27 cellular contexts compared by ENCODE assay signal in genomic region chr4:31059753-31060522, GRCh38.
A peak's percentile ranks its signal among the peaks of the same experiment; 100 is the strongest.
DNase-seq lines count a peak whose midpoint lies in the region; TF ChIP-seq lines count a peak whose summit lies in the region.
"Had no signal": no experiment of that assay in that cellular context is flagged by ENCODE, and none has a peak within 500 bp of the region (broad histone marks: within the 10 kb centered on the region; RNA-seq: fewer than 3 reads in every experiment).

No MANE protein-coding gene starts in this region.

- no peaks in the 10 kb centered on the region for H3K36me3 ChIP-seq in fibroblast of lung (ENCODE audit: control insufficient read depth, insufficient read depth, low read length)
- no peaks in the 10 kb centered on the region for H3K36me3 ChIP-seq in mesendoderm (ENCODE audit: control insufficient read depth, insufficient read depth, low read length)
- H3K36me3 ChIP-seq: BLaER1 treated with 17β-estradiol and CSF1 and Interleukin-3, amounts not matched to agents 10 nM and 100 nM; SJSA1; upper lobe of left lung; WERI-Rb-1 had no signal

- H3K9ac ChIP-seq in fibroblast of lung (ENCODE audit: insufficient read depth, low read length) (no peak overlapping the region), mesendoderm (ENCODE audit: low read length) (no peak overlapping the region)
- H3K9ac ChIP-seq: BLaER1 treated with 17β-estradiol and CSF1 and Interleukin-3, amounts not matched to agents 10 nM and 100 nM had no signal

- WGBS in mesendoderm (ENCODE audit: extremely low coverage, insufficient coverage, low lambda C conversion rate), result no CpG with 5 or more reads among the region's 2 CpGs

- no peaks in the 10 kb centered on the region for H4K20me1 ChIP-seq in fibroblast of lung (ENCODE audit: control insufficient read depth, extremely low read depth, insufficient read depth, low read length)
- H4K20me1 ChIP-seq: BLaER1 treated with 17β-estradiol and CSF1 and Interleukin-3, amounts not matched to agents 10 nM and 100 nM had no signal

- no peak overlapping the region for H3K18ac ChIP-seq in mesendoderm (ENCODE audit: low read length)

- H3K4ac ChIP-seq in mesendoderm (ENCODE audit: low read depth, low read length), result no peak overlapping the region

- H4K8ac ChIP-seq in mesendoderm (ENCODE audit: low read depth, low read length), result no peak overlapping the region

- CTCF ChIA-PET in activated CD4-positive, alpha-beta memory T cell treated with anti-CD3 and anti-CD28 coated beads, Interleukin-2, amount 10 ng/mL, durations not matched to agents 7 days and 5 days (lab: Charles Lee), result no interaction called here

- POLR2A ChIA-PET in activated CD4-positive, alpha-beta memory T cell treated with anti-CD3 and anti-CD28 coated beads, Interleukin-2, amount 10 ng/mL, durations not matched to agents 7 days and 5 days (lab: Charles Lee), result no interaction called here

- H3K36me3 Mint-ChIP-seq in activated CD4-positive, alpha-beta memory T cell treated with anti-CD3 and anti-CD28 coated beads, Interleukin-2, amount 10 ng/mL, durations not matched to agents 7 days and 5 days (ENCODE audit: low read depth), result no peaks in the 10 kb centered on the region
- H3K36me3 Mint-ChIP-seq: activated naive CD4-positive, alpha-beta T cell treated with anti-CD3 and anti-CD28 coated beads, Interleukin-2, amount 10 ng/mL, durations not matched to agents 7 days and 5 days; naive thymus-derived CD8-positive, alpha-beta T cell had no signal

- H3K79me1 ChIP-seq in mesendoderm (ENCODE audit: low read length), result no peaks in the 10 kb centered on the region

- TF ChIP-seq CTCF in fibroblast of lung (conservative IDR thresholded peaks at IDR 0.05 in 1 of 2, IDR thresholded peaks at IDR 0.05 in 1 of 2; ENCODE audit: low read depth in 1 of 2, low read length in 2 of 2), result no peak

- H3K4me1 ChIP-seq in fibroblast of lung (ENCODE audit: control insufficient read depth, extremely low read depth, insufficient read depth, low read length) (no peaks in the 10 kb centered on the region), mesendoderm (ENCODE audit: control insufficient read depth, low read depth, low read length) (no peaks in the 10 kb centered on the region)
- H3K4me1 ChIP-seq: A549; BLaER1 treated with 17β-estradiol and CSF1 and Interleukin-3, amounts not matched to agents 10 nM and 100 nM; SJSA1; upper lobe of left lung had no signal

- no peak overlapping the region for H3K4me3 Mint-ChIP-seq in activated CD4-positive, alpha-beta memory T cell treated with anti-CD3 and anti-CD28 coated beads, Interleukin-2, amount 10 ng/mL, durations not matched to agents 7 days and 5 days
- H3K4me3 Mint-ChIP-seq: activated CD4-positive, alpha-beta T cell treated with anti-CD3 and anti-CD28 coated beads, Interleukin-2, amount 10 ng/mL, durations not matched to agents 7 days and 5 days; activated naive CD4-positive, alpha-beta T cell treated with anti-CD3 and anti-CD28 coated beads, Interleukin-2, amount 10 ng/mL, durations not matched to agents 7 days and 5 days; activated T-helper 1 cell treated with anti-CD3 and anti-CD28 coated beads, Interleukin-12 subunit alpha, Interleukin-12 subunit beta, Interleukin-2, Interleukin-4 antibody, amounts not matched to agents 30 ng/mL and 10 ng/mL and 1 ng/mL, durations not matched to agents 14 hours and 24 hours and 36 hours; naive thymus-derived CD8-positive, alpha-beta T cell had no signal

- no peaks in the 10 kb centered on the region for H3K27me3 Mint-ChIP-seq in activated CD4-positive, alpha-beta memory T cell treated with anti-CD3 and anti-CD28 coated beads, Interleukin-2, amount 10 ng/mL, durations not matched to agents 7 days and 5 days
- H3K27me3 Mint-ChIP-seq: activated CD4-positive, alpha-beta T cell treated with anti-CD3 and anti-CD28 coated beads, Interleukin-2, amount 10 ng/mL, durations not matched to agents 7 days and 5 days; activated naive CD4-positive, alpha-beta T cell treated with anti-CD3 and anti-CD28 coated beads, Interleukin-2, amount 10 ng/mL, durations not matched to agents 7 days and 5 days; naive thymus-derived CD8-positive, alpha-beta T cell had no signal

- H3K23ac ChIP-seq in mesendoderm (ENCODE audit: low read length), result no peak overlapping the region

- no peak overlapping the region for H2AK5ac ChIP-seq in mesendoderm (ENCODE audit: low read length)

- H3K9me3 ChIP-seq in fibroblast of lung (ENCODE audit: control insufficient read depth, insufficient read depth, low read depth, low read length), result no peaks in the 10 kb centered on the region
- H3K9me3 ChIP-seq: A549; BLaER1 treated with 17β-estradiol and CSF1 and Interleukin-3, amounts not matched to agents 10 nM and 100 nM; SJSA1; upper lobe of left lung had no signal

- no peak overlapping the region for H2BK5ac ChIP-seq in mesendoderm (ENCODE audit: low read length)

- no peak overlapping the region for H3K27ac Mint-ChIP-seq in activated CD4-positive, alpha-beta memory T cell treated with anti-CD3 and anti-CD28 coated beads, Interleukin-2, amount 10 ng/mL, durations not matched to agents 7 days and 5 days
- H3K27ac Mint-ChIP-seq: activated CD4-positive, alpha-beta T cell treated with anti-CD3 and anti-CD28 coated beads, Interleukin-2, amount 10 ng/mL, durations not matched to agents 7 days and 5 days; activated naive CD4-positive, alpha-beta T cell treated with anti-CD3 and anti-CD28 coated beads, Interleukin-2, amount 10 ng/mL, durations not matched to agents 7 days and 5 days; activated T-helper 1 cell treated with anti-CD3 and anti-CD28 coated beads, Interleukin-12 subunit alpha, Interleukin-12 subunit beta, Interleukin-2, Interleukin-4 antibody, amounts not matched to agents 30 ng/mL and 10 ng/mL and 1 ng/mL, durations not matched to agents 14 hours and 24 hours and 36 hours had no signal

- H3K4me2 ChIP-seq in fibroblast of lung (ENCODE audit: extremely low read depth, insufficient read depth, low read length), result no peak overlapping the region
- no peak overlapping the region for H3K4me2 ChIP-seq in mesendoderm (ENCODE audit: low read length)
- H3K4me2 ChIP-seq: A549; BLaER1 treated with 17β-estradiol and CSF1 and Interleukin-3, amounts not matched to agents 10 nM and 100 nM; hepatocyte had no signal

- no peak overlapping the region for H4K5ac ChIP-seq in mesendoderm (ENCODE audit: low read length)

- no peaks in the 10 kb centered on the region for H3K79me2 ChIP-seq in fibroblast of lung (ENCODE audit: control insufficient read depth, insufficient read depth, low read length)
- no peaks in the 10 kb centered on the region for H3K79me2 ChIP-seq in mesendoderm (ENCODE audit: control insufficient read depth, insufficient read depth, low read length)
- H3K79me2 ChIP-seq: hepatocyte had no signal

- H3K27ac ChIP-seq in fibroblast of lung (ENCODE audit: insufficient read depth, low read length) (no peak overlapping the region), mesendoderm (ENCODE audit: low read depth, low read length) (no peak overlapping the region)
- H3K27ac ChIP-seq: A549; BLaER1 treated with 17β-estradiol and CSF1 and Interleukin-3, amounts not matched to agents 10 nM and 100 nM; dorsolateral prefrontal cortex; hepatocyte; SJSA1; upper lobe of left lung; WERI-Rb-1 had no signal

- DNase-seq in A172 (ENCODE audit: low spot score) (peak; percentile 57), HCEC 1CT (peak; percentile 61), NCI-H748 treated with DMSO at 0.1 percent for 48 hours (lab: John Stamatoyannopoulos, UW) (peak; percentile 39), fibroblast of lung (ENCODE audit: low read depth in 2 of 2) (peak; percentile 74 to 81), NAMALWA (ENCODE audit: low spot score) (no peak), SKM-1 (lab: John Stamatoyannopoulos, UW; ENCODE audit: unreplicated experiment) (no peak), mesendoderm (no peak)
- DNase-seq in activated CD4-positive, alpha-beta memory T cell treated with anti-CD3 and anti-CD28 coated beads, Interleukin-2, amount 10 ng/mL, durations not matched to agents 7 days and 5 days, result no peak
- DNase-seq: activated CD4-positive, alpha-beta T cell treated with anti-CD3 and anti-CD28 coated beads, Interleukin-2, amount 10 ng/mL, durations not matched to agents 7 days and 5 days; activated naive CD4-positive, alpha-beta T cell treated with anti-CD3 and anti-CD28 coated beads, Interleukin-2, amount 10 ng/mL, durations not matched to agents 7 days and 5 days; central memory CD4-positive, alpha-beta T cell; DMS79 treated with DMSO at 0.1 percent for 48 hours; dorsolateral prefrontal cortex; H7; midbrain; naive thymus-derived CD8-positive, alpha-beta T cell; NCI-H1092; NCI-H2029; NCI-H446; upper lobe of left lung; WERI-Rb-1 had no signal

- H3K9me3 Mint-ChIP-seq in activated CD4-positive, alpha-beta memory T cell treated with anti-CD3 and anti-CD28 coated beads, Interleukin-2, amount 10 ng/mL, durations not matched to agents 7 days and 5 days, result peaks cover 3% of the 10 kb centered on the region
- H3K9me3 Mint-ChIP-seq: activated CD4-positive, alpha-beta T cell treated with anti-CD3 and anti-CD28 coated beads, Interleukin-2, amount 10 ng/mL, durations not matched to agents 7 days and 5 days; activated T-helper 1 cell treated with anti-CD3 and anti-CD28 coated beads, Interleukin-12 subunit alpha, Interleukin-12 subunit beta, Interleukin-2, Interleukin-4 antibody, amounts not matched to agents 30 ng/mL and 10 ng/mL and 1 ng/mL, durations not matched to agents 14 hours and 24 hours and 36 hours had no signal

- H3K4me3 ChIP-seq in fibroblast of lung (replicated peaks in 1 of 4; ENCODE audit: control extremely low read depth in 1 of 4, insufficient read depth in 1 of 4, low read depth in 3 of 4, low read length in 4 of 4) (no peak overlapping the region), mesendoderm (ENCODE audit: low read length) (no peak overlapping the region)
- H3K4me3 ChIP-seq: A549; BLaER1 treated with 17β-estradiol and CSF1 and Interleukin-3, amounts not matched to agents 10 nM and 100 nM; dorsolateral prefrontal cortex; GM12878; hepatocyte; SJSA1; upper lobe of left lung had no signal

- H2AFZ ChIP-seq in fibroblast of lung (ENCODE audit: low read length), result no peak overlapping the region
- H2AFZ ChIP-seq: hepatocyte had no signal

- H3K27me3 ChIP-seq in fibroblast of lung (ENCODE audit: control insufficient read depth, insufficient read depth, low read length) (no peaks in the 10 kb centered on the region), mesendoderm (ENCODE audit: insufficient read depth, low read length, poor library complexity) (no peaks in the 10 kb centered on the region)
- H3K27me3 ChIP-seq: BLaER1 treated with 17β-estradiol and CSF1 and Interleukin-3, amounts not matched to agents 10 nM and 100 nM; hepatocyte; SJSA1; upper lobe of left lung had no signal

- no peak overlapping the region for H2BK15ac ChIP-seq in mesendoderm (replicated peaks; ENCODE audit: low read depth)

- H2BK120ac ChIP-seq in mesendoderm (ENCODE audit: low read depth, low read length), result no peak overlapping the region

- H3K4me1 Mint-ChIP-seq in activated CD4-positive, alpha-beta memory T cell treated with anti-CD3 and anti-CD28 coated beads, Interleukin-2, amount 10 ng/mL, durations not matched to agents 7 days and 5 days, result no peaks in the 10 kb centered on the region
- H3K4me1 Mint-ChIP-seq: activated CD4-positive, alpha-beta T cell treated with anti-CD3 and anti-CD28 coated beads, Interleukin-2, amount 10 ng/mL, durations not matched to agents 7 days and 5 days; activated naive CD4-positive, alpha-beta T cell treated with anti-CD3 and anti-CD28 coated beads, Interleukin-2, amount 10 ng/mL, durations not matched to agents 7 days and 5 days; naive thymus-derived CD8-positive, alpha-beta T cell had no signal

- no peak overlapping the region for H3K56ac ChIP-seq in mesendoderm (ENCODE audit: low read length)

Comparison
In these comparisons a context has a peak if more than half of its experiments do, and no peak if none do; other contexts are left out.
1. DNase-seq: peak in A172 (single experiment), HCEC 1CT (single experiment), NCI-H748 treated with DMSO at 0.1 percent for 48 hours (single experiment) and fibroblast of lung (2 of 2); none in NAMALWA (single experiment), SKM-1 (single experiment), activated CD4-positive, alpha-beta memory T cell treated with anti-CD3 and anti-CD28 coated beads, Interleukin-2, amount 10 ng/mL, durations not matched to agents 7 days and 5 days (single experiment) and mesendoderm (single experiment).